Comparison of ENCODE assay signal across 18 cellular contexts in the genomic region with DNA sequence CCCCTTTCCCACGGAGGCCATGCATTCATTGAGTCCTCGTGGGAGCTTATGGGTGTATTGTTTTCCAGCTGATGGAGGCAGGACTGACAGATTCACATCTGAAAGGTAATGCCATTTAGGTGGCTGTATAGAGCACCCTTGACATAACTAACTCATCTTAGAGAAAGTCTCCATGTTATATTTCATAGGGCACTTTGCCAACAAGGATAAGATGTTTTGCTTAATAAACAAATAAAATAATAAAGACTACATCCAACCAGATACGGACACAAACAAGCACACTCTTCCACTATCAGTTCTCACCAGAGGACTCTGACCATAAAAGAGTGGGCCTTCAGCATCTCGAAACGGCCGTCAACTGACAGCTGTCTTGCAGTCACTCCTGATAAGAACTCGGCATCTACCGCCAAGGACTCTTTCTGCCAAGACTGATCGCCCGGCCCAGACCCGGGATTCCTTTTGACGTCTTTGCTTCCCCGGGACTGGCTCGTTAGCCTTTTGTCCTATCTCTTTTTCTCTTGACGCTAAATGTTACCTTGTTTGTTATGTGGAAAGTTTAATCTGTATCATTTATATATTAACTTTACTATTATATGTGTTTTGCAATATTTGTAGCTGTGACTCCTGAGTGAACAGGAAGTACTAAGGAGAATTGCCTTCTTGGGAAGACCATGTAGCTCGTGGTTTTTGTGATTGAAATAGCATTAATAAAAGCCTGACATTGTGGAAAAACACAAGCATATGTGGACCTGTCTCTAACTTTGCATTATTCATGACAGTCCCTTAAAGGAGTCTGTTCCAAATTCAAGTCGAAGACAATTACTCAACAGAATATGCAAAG.
"Had no signal": no experiment of that assay in that cellular context is flagged by ENCODE, and none has a peak within 500 bp of the region (broad histone marks: within the 10 kb centered on the region; RNA-seq: fewer than 3 reads in every experiment).

No MANE protein-coding gene starts in this region.

- H3K9me3 Mint-ChIP-seq: activated CD4-positive, alpha-beta memory T cell treated with anti-CD3 and anti-CD28 coated beads, Interleukin-2, amount 10 ng/mL, durations not matched to agents 7 days and 5 days; activated naive CD4-positive, alpha-beta T cell treated with anti-CD3 and anti-CD28 coated beads for 36 hours; activated T-cell treated with anti-CD3 and anti-CD28 coated beads, Interleukin-2, amount 50 U/mL, for 72 hours had no signal

- DNase-seq: activated CD4-positive, alpha-beta memory T cell treated with anti-CD3 and anti-CD28 coated beads, Interleukin-2, amount 10 ng/mL, durations not matched to agents 7 days and 5 days; activated CD4-positive, alpha-beta T cell treated with anti-CD3 and anti-CD28 coated beads for 48 hours; activated effector memory CD4-positive, alpha-beta T cell treated with Interleukin-2 at 50 U/mL for 16 hours; activated naive CD4-positive, alpha-beta T cell treated with anti-CD3 and anti-CD28 coated beads for 36 hours; activated naive CD8-positive, alpha-beta T cell treated with anti-CD3 and anti-CD28 coated beads, Interleukin-2, amount 10 ng/mL, durations not matched to agents 7 days and 5 days; activated T-cell treated with anti-CD3 and anti-CD28 coated beads, Interleukin-2, amount 50 U/mL, for 72 hours; amniotic stem cell; cerebellar nuclear complex; esophagus squamous epithelium; naive thymus-derived CD4-positive, alpha-beta T cell; stimulated activated CD4-positive, alpha-beta T cell treated with anti-CD3 and anti-CD28 coated beads, Interleukin-4, amount 100 ng/mL, for 24 hours; stimulated activated naive CD4-positive, alpha-beta T cell treated with Interleukin-2 at 50 U/mL for 16 hours; T-helper 9 cell; thyroid gland had no signal

- H3K4me2 ChIP-seq: neural progenitor cell had no signal

- H3K4me3 Mint-ChIP-seq: activated CD4-positive, alpha-beta memory T cell treated with anti-CD3 and anti-CD28 coated beads, Interleukin-2, amount 10 ng/mL, durations not matched to agents 7 days and 5 days; activated naive CD4-positive, alpha-beta T cell treated with anti-CD3 and anti-CD28 coated beads for 36 hours; activated naive CD8-positive, alpha-beta T cell treated with anti-CD3 and anti-CD28 coated beads, Interleukin-2, amount 10 ng/mL, durations not matched to agents 7 days and 5 days; activated T-cell treated with anti-CD3 and anti-CD28 coated beads, Interleukin-2, amount 50 U/mL, for 72 hours; naive thymus-derived CD4-positive, alpha-beta T cell; neural progenitor cell had no signal

- H3K36me3 ChIP-seq: esophagus squamous epithelium, neural progenitor cell, prostate gland, thyroid gland had no signal

- H3K9me3 ChIP-seq: esophagus squamous epithelium, prostate gland, thyroid gland had no signal

- H3K36me3 Mint-ChIP-seq: neural progenitor cell had no signal

- H3K27me3 Mint-ChIP-seq: activated CD4-positive, alpha-beta memory T cell treated with anti-CD3 and anti-CD28 coated beads, Interleukin-2, amount 10 ng/mL, durations not matched to agents 7 days and 5 days had no signal

- H3K4me3 ChIP-seq: coronary artery, esophagus squamous epithelium, neural progenitor cell, prostate gland, thyroid gland had no signal

- H3K4me1 ChIP-seq: neural progenitor cell, prostate gland, thyroid gland had no signal

- H3K4me1 Mint-ChIP-seq: neural progenitor cell had no signal

- ATAC-seq: activated T-cell treated with anti-CD3 and anti-CD28 coated beads, Interleukin-2, amount 50 U/mL, for 72 hours; left lobe of liver; naive thymus-derived CD4-positive, alpha-beta T cell had no signal

- H3K27me3 ChIP-seq: esophagus squamous epithelium, neural progenitor cell, thyroid gland had no signal

- H3K27ac Mint-ChIP-seq: activated CD4-positive, alpha-beta memory T cell treated with anti-CD3 and anti-CD28 coated beads, Interleukin-2, amount 10 ng/mL, durations not matched to agents 7 days and 5 days; activated naive CD4-positive, alpha-beta T cell treated with anti-CD3 and anti-CD28 coated beads for 36 hours; activated naive CD8-positive, alpha-beta T cell treated with anti-CD3 and anti-CD28 coated beads, Interleukin-2, amount 10 ng/mL, durations not matched to agents 7 days and 5 days; activated T-cell treated with anti-CD3 and anti-CD28 coated beads, Interleukin-2, amount 50 U/mL, for 72 hours; naive thymus-derived CD4-positive, alpha-beta T cell; neural progenitor cell had no signal

- H2AFZ ChIP-seq: neural progenitor cell had no signal

- H3K27ac ChIP-seq: coronary artery, esophagus squamous epithelium, neural progenitor cell, prostate gland, thyroid gland had no signal
